Comparison of ENCODE assay signal across 1 cellular context in genomic region chr19:37655689-37656491, GRCh38.
A peak's percentile ranks its signal among the peaks of the same experiment; 100 is the strongest.
TF ChIP-seq lines count a peak whose summit lies in the region.

No MANE protein-coding gene starts in this region.

TF ChIP-seq in A549, 52 proteins besides CTCF, POLR2A, EP300 and RAD21 (continued from another document):
- no peak for TF ChIP-seq BCL3 (IDR thresholded peaks at IDR 0.05)
- TF ChIP-seq NPAS2 (CRISPR knock-in tag; IDR thresholded peaks at IDR 0.05; ENCODE audit: borderline replicate concordance): peak; percentile 10; the same call in 1 of the 2 replicates
- no peak for TF ChIP-seq HEYL (CRISPR knock-in tag; IDR thresholded peaks at IDR 0.05)
- no peak for TF ChIP-seq ESRRA (IDR thresholded peaks at IDR 0.05; ENCODE audit: borderline replicate concordance, low read length)
- TF ChIP-seq PHF8 (IDR thresholded peaks at IDR 0.05; ENCODE audit: borderline replicate concordance, low read depth): 0 out of 2 replicates have a peak, but pooled peaks have one; percentile 25
- no peak for TF ChIP-seq ZFP36 (IDR thresholded peaks at IDR 0.05; ENCODE audit: borderline replicate concordance, partially characterized antibody)
- peak; percentile 90 for TF ChIP-seq E2F6 (IDR thresholded peaks at IDR 0.05; ENCODE audit: borderline replicate concordance, low read depth)
- TF ChIP-seq HES2 (IDR thresholded peaks at IDR 0.05): no peak
- no peak for TF ChIP-seq MYC (IDR thresholded peaks at IDR 0.05; ENCODE audit: borderline replicate concordance, low read length)
